31 cellular contexts compared by ENCODE assay signal in genomic region chr12:69575346-69575745, GRCh38. TPM values are rescaled to one million over a fixed set of nuclear protein-coding genes. Genes with fewer than 3 reads are reported as not detected.
"Had no signal": no experiment of that assay in that cellular context is flagged by ENCODE, and none has a peak within 500 bp of the region (broad histone marks: within the 10 kb centered on the region; RNA-seq: fewer than 3 reads in every experiment).

No MANE protein-coding gene starts in this region.

- H3K9me3 ChIP-seq: colonic mucosa, MG63, Peyer's patch, SJSA1 had no signal

- H3K27ac ChIP-seq: colonic mucosa, Peyer's patch, RWPE1, SJSA1, WERI-Rb-1 had no signal

- H3K27me3 ChIP-seq: colonic mucosa, MG63, Peyer's patch, SJSA1 had no signal

- H3K27ac Mint-ChIP-seq: activated CD4-positive, alpha-beta memory T cell treated with anti-CD3 and anti-CD28 coated beads, Interleukin-2, amount 10 ng/mL, durations not matched to agents 7 days and 5 days; activated CD4-positive, alpha-beta T cell treated with anti-CD3 and anti-CD28 coated beads for 36 hours; activated naive CD4-positive, alpha-beta T cell treated with anti-CD3 and anti-CD28 coated beads, Interleukin-2, amount 10 ng/mL, durations not matched to agents 7 days and 5 days; activated naive CD8-positive, alpha-beta T cell treated with anti-CD3 and anti-CD28 coated beads for 36 hours; activated T-cell treated with anti-CD3 and anti-CD28 coated beads, Interleukin-2, amount 50 U/mL, for 72 hours; activated T-helper 2 cell treated with anti-CD3 and anti-CD28 coated beads, Interferon-gamma antibody, Interleukin-2, Interleukin-4, amounts not matched to agents 10 μg/mL and 5 μg/mL and 100 μg/mL, durations not matched to agents 14 hours and 24 hours and 36 hours had no signal

- H3K9me3 Mint-ChIP-seq: activated CD4-positive, alpha-beta memory T cell treated with anti-CD3 and anti-CD28 coated beads, Interleukin-2, amount 10 ng/mL, durations not matched to agents 7 days and 5 days; activated naive CD4-positive, alpha-beta T cell treated with anti-CD3 and anti-CD28 coated beads, Interleukin-2, amount 10 ng/mL, durations not matched to agents 7 days and 5 days; activated naive CD8-positive, alpha-beta T cell treated with anti-CD3 and anti-CD28 coated beads for 36 hours; activated T-cell treated with anti-CD3 and anti-CD28 coated beads, Interleukin-2, amount 50 U/mL, for 72 hours; activated T-helper 2 cell treated with anti-CD3 and anti-CD28 coated beads, Interferon-gamma antibody, Interleukin-2, Interleukin-4, amounts not matched to agents 10 μg/mL and 5 μg/mL and 100 μg/mL, durations not matched to agents 14 hours and 24 hours and 36 hours had no signal

- H3K27me3 Mint-ChIP-seq: activated CD4-positive, alpha-beta memory T cell treated with anti-CD3 and anti-CD28 coated beads, Interleukin-2, amount 10 ng/mL, durations not matched to agents 7 days and 5 days; activated CD4-positive, alpha-beta T cell treated with anti-CD3 and anti-CD28 coated beads for 36 hours; activated naive CD4-positive, alpha-beta T cell treated with anti-CD3 and anti-CD28 coated beads, Interleukin-2, amount 10 ng/mL, durations not matched to agents 7 days and 5 days; activated naive CD8-positive, alpha-beta T cell treated with anti-CD3 and anti-CD28 coated beads for 36 hours had no signal

- DNase-seq: activated CD4-positive, alpha-beta memory T cell treated with anti-CD3 and anti-CD28 coated beads, Interleukin-2, amount 10 ng/mL, durations not matched to agents 7 days and 5 days; activated CD4-positive, alpha-beta T cell treated with anti-CD3 and anti-CD28 coated beads for 36 hours; activated CD4-positive, alpha-beta T cell treated with anti-CD3 and anti-CD28 coated beads, Interleukin-2, amount 50 U/mL, for 1 hour; activated gamma-delta T cell treated with Interleukin-2 at 50 U/mL for 16 hours; activated naive CD4-positive, alpha-beta T cell treated with anti-CD3 and anti-CD28 coated beads, Interleukin-2, amount 10 ng/mL, durations not matched to agents 7 days and 5 days; activated naive CD8-positive, alpha-beta T cell treated with anti-CD3 and anti-CD28 coated beads for 36 hours; activated T-cell treated with anti-CD3 and anti-CD28 coated beads, Interleukin-2, amount 50 U/mL, for 72 hours; cerebellar nuclear complex; colonic mucosa; MG63; MV-4-11; NCI-H1105; NCI-H1436; NCI-H1694 treated with DMSO at 0.1 percent for 48 hours; NCI-H2029 treated with DMSO at 0.1 percent for 48 hours; NCI-H2171; NCI-H2227 treated with DMSO at 0.1 percent for 48 hours; NCI-H526; NCI-H82; OCI-M1; Peyer's patch; Right ventricle myocardium superior; T-helper 1 cell; WERI-Rb-1 had no signal

- H3K4me3 Mint-ChIP-seq: activated CD4-positive, alpha-beta memory T cell treated with anti-CD3 and anti-CD28 coated beads, Interleukin-2, amount 10 ng/mL, durations not matched to agents 7 days and 5 days; activated CD4-positive, alpha-beta T cell treated with anti-CD3 and anti-CD28 coated beads for 36 hours; activated naive CD4-positive, alpha-beta T cell treated with anti-CD3 and anti-CD28 coated beads, Interleukin-2, amount 10 ng/mL, durations not matched to agents 7 days and 5 days; activated naive CD8-positive, alpha-beta T cell treated with anti-CD3 and anti-CD28 coated beads for 36 hours; activated T-cell treated with anti-CD3 and anti-CD28 coated beads, Interleukin-2, amount 50 U/mL, for 72 hours had no signal

- ATAC-seq: activated CD4-positive, alpha-beta T cell treated with anti-CD3 and anti-CD28 coated beads for 36 hours; activated T-cell treated with anti-CD3 and anti-CD28 coated beads, Interleukin-2, amount 50 U/mL, for 72 hours had no signal

- H3K4me3 ChIP-seq: colonic mucosa, MG63, Peyer's patch, SJSA1 had no signal

- H3K4me1 ChIP-seq: colonic mucosa, Peyer's patch, SJSA1 had no signal

RNA-seq across cellular contexts. Expression of gene LRRC10, which starts 35.4 kb away (rescaled TPM):
- total RNA-seq: activated CD4-positive, alpha-beta memory T cell treated with anti-CD3 and anti-CD28 coated beads, Interleukin-2, amount 10 ng/mL, durations not matched to agents 7 days and 5 days; activated CD4-positive, alpha-beta T cell treated with anti-CD3 and anti-CD28 coated beads for 36 hours; activated CD8-positive, alpha-beta memory T cell treated with anti-CD3 and anti-CD28 coated beads for 36 hours; activated naive CD8-positive, alpha-beta T cell treated with anti-CD3 and anti-CD28 coated beads for 36 hours; activated T-cell treated with anti-CD3 and anti-CD28 coated beads, Interleukin-2, amount 50 U/mL, for 72 hours; activated T-helper 2 cell treated with anti-CD3 and anti-CD28 coated beads, Interferon-gamma antibody, Interleukin-2, Interleukin-4, amounts not matched to agents 10 μg/mL and 5 μg/mL and 100 μg/mL, durations not matched to agents 14 hours and 24 hours and 36 hours; colonic mucosa; NCI-H460; Peyer's patch; SJSA1; T-helper 2 cell treated with Interferon-gamma antibody and Interleukin-4, amounts not matched to agents 100 ng/mL and 5 ng/mL, for 36 hours had no signal
- polyA plus RNA-seq: adipose tissue had no signal
